In genomic region chr1:157992813-157993178, GRCh38 we compare ENCODE assay signal across 8 cellular contexts. TPM values are rescaled to one million over a fixed set of nuclear protein-coding genes. Genes with fewer than 3 reads are reported as not detected.
DNase-seq lines count a peak whose midpoint lies in the region; ATAC-seq and TF ChIP-seq lines count a peak whose summit lies in the region.

No MANE protein-coding gene starts in this region.

- H3K27me3 Mint-ChIP-seq in progenitor cell of endocrine pancreas, result peaks cover 26% of the 10 kb centered on the region

- peak overlapping the region; percentile 72 for H3K4me3 Mint-ChIP-seq in progenitor cell of endocrine pancreas (ENCODE audit: low read depth)

- ATAC-seq in DND-41 (ENCODE audit: insufficient read depth, low read depth), result peak; percentile 29

- H3K4me1 ChIP-seq in DND-41 (ENCODE audit: insufficient read depth, low read length), result peaks cover 32% of the 10 kb centered on the region

- H2AFZ ChIP-seq in DND-41 (ENCODE audit: low read depth, low read length), result peak overlapping the region; percentile 88

- TF ChIP-seq CTCF in DND-41 (IDR thresholded peaks at IDR 0.05; ENCODE audit: borderline replicate concordance, extremely low read depth, low read length, poor library complexity, severe bottlenecking) (no peak), foreskin fibroblast (IDR thresholded peaks at IDR 0.05; ENCODE audit: low read depth, low read length) (no peak), progenitor cell of endocrine pancreas (IDR thresholded peaks at IDR 0.05; ENCODE audit: unreplicated experiment) (no peak)

- peaks cover 16% of the 10 kb centered on the region for H4K20me1 ChIP-seq in DND-41 (ENCODE audit: insufficient read depth, low read length)

- H3K9me3 ChIP-seq in DND-41 (ENCODE audit: insufficient read depth, low read length, severe bottlenecking) (no peaks in the 10 kb centered on the region), SK-N-MC (ENCODE audit: low read depth, low read length) (no peaks in the 10 kb centered on the region)

- H3K36me3 Mint-ChIP-seq in progenitor cell of endocrine pancreas (ENCODE audit: insufficient read depth), result no peaks in the 10 kb centered on the region

- H3K4me2 ChIP-seq in DND-41 (ENCODE audit: insufficient read depth, low read length), result peak overlapping the region; percentile 96

- DNase-seq in DND-41 (no peak), SK-N-MC (ENCODE audit: low read depth, low spot score) (no peak), foreskin fibroblast (no peak), progenitor cell of endocrine pancreas (ENCODE audit: low spot score, unreplicated experiment) (no peak), NCI-H2171 (lab: John Stamatoyannopoulos, UW) (no peak), EL (no peak), AG08395 (ENCODE audit: low spot score) (no peak)
- no peak for DNase-seq in stimulated activated CD4-positive, alpha-beta T cell treated with anti-CD3 and anti-CD28 coated beads, Interleukin-1b, Interleukin-23, amount 100 ng/mL, for 48 hours

- H3K27ac ChIP-seq in DND-41 (ENCODE audit: low read length) (peak overlapping the region; percentile 72; the same call in 1 of the 2 replicates), SK-N-MC (no peak overlapping the region)

- no peaks in the 10 kb centered on the region for H3K9me3 Mint-ChIP-seq in progenitor cell of endocrine pancreas (ENCODE audit: low read depth)

- peaks cover 19% of the 10 kb centered on the region for H3K4me1 Mint-ChIP-seq in progenitor cell of endocrine pancreas (ENCODE audit: low read depth)

- peak overlapping the region; percentile 81 for H3K27ac Mint-ChIP-seq in progenitor cell of endocrine pancreas

- H3K4me3 ChIP-seq in DND-41 (ENCODE audit: low read depth in 1 of 2, low read length in 2 of 2) (peak overlapping the region; percentile 78 to 83; a peak in 3 of 4 replicates), SK-N-MC (peak overlapping the region; percentile 94), foreskin fibroblast (ENCODE audit: low read depth in 1 of 2, low read length in 2 of 2) (peak overlapping the region; percentile 75 to 95)

- H3K9ac ChIP-seq in DND-41 (ENCODE audit: low read depth, low read length) (peak overlapping the region; percentile 80), SK-N-MC (ENCODE audit: insufficient read length) (no peak overlapping the region)

- H3K36me3 ChIP-seq in DND-41 (ENCODE audit: insufficient read depth, low read length) (no peaks in the 10 kb centered on the region), SK-N-MC (ENCODE audit: insufficient read depth, low read length) (no peaks in the 10 kb centered on the region)

- H3K79me2 ChIP-seq in DND-41 (ENCODE audit: insufficient read depth, low read length), result peaks cover 37% of the 10 kb centered on the region

- H3K27me3 ChIP-seq in DND-41 (ENCODE audit: insufficient read depth, low read length, poor library complexity), result peaks cover 4% of the 10 kb centered on the region

RNA-seq across cellular contexts. Expression of gene KIRREL1, which starts 0.6 kb away (rescaled TPM):
- total RNA-seq in progenitor cell of endocrine pancreas, result 43.8 and 46.3 TPM in 2 replicates
